Comparison of ENCODE assay signal across 1 cellular context in the genomic region with DNA sequence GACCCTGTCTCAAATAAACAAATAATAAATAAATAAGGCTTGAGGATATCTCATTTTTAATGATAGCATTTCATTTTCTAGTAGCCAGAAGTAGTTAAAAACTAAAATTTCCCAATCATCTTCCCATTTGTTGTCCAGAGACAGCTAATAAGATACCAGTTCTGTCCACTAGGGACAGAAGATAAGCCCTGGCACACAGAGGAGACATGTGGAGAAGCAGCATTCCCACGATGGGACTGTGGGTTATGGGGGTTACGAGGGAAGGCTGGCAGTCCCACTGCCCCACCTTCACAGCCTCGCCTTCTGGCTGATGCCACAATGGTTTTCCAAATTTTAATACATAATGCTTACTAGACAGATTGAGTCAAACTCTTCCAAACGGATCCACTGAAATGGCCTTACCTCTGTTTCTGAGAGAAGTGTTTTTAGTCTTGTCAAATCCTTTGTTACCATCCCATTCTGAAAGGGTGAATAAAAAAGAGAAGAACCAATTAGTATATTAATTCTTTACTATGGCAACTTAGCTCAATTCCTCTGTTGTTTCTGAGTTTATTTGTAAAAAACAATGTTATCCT.
TF ChIP-seq lines count a peak whose summit lies in the region.

No MANE protein-coding gene starts in this region.

TF ChIP-seq in GM23338, 12 proteins besides CTCF, POLR2A, EP300 and RAD21 (continued from another document):
- TF ChIP-seq, protein P1, sequence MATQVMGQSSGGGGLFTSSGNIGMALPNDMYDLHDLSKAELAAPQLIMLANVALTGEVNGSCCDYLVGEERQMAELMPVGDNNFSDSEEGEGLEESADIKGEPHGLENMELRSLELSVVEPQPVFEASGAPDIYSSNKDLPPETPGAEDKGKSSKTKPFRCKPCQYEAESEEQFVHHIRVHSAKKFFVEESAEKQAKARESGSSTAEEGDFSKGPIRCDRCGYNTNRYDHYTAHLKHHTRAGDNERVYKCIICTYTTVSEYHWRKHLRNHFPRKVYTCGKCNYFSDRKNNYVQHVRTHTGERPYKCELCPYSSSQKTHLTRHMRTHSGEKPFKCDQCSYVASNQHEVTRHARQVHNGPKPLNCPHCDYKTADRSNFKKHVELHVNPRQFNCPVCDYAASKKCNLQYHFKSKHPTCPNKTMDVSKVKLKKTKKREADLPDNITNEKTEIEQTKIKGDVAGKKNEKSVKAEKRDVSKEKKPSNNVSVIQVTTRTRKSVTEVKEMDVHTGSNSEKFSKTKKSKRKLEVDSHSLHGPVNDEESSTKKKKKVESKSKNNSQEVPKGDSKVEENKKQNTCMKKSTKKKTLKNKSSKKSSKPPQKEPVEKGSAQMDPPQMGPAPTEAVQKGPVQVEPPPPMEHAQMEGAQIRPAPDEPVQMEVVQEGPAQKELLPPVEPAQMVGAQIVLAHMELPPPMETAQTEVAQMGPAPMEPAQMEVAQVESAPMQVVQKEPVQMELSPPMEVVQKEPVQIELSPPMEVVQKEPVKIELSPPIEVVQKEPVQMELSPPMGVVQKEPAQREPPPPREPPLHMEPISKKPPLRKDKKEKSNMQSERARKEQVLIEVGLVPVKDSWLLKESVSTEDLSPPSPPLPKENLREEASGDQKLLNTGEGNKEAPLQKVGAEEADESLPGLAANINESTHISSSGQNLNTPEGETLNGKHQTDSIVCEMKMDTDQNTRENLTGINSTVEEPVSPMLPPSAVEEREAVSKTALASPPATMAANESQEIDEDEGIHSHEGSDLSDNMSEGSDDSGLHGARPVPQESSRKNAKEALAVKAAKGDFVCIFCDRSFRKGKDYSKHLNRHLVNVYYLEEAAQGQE (IDR thresholded peaks at IDR 0.05; ENCODE audit: unreplicated experiment): no peak
